1 cellular context compared by ENCODE assay signal in genomic region chr1:155092641-155093040, GRCh38.
TF ChIP-seq lines count a peak whose summit lies in the region.

No MANE protein-coding gene starts in this region.

TF ChIP-seq in IMR-90, 13 proteins besides CTCF, POLR2A, EP300 and RAD21 (continued from another document):
- TF ChIP-seq USF2 (IDR thresholded peaks at IDR 0.05; ENCODE audit: low read depth, low read length) (no peak), RCOR1 (IDR thresholded peaks at IDR 0.05; ENCODE audit: insufficient replicate concordance, low read length) (no peak), MXI1 (IDR thresholded peaks at IDR 0.05; ENCODE audit: borderline replicate concordance, low read depth, low read length) (no peak), FOS (IDR thresholded peaks at IDR 0.05; ENCODE audit: low read depth, low read length) (no peak), NFE2L2 (IDR thresholded peaks at IDR 0.05; ENCODE audit: low read depth, low read length) (no peak), MAFK (IDR thresholded peaks at IDR 0.05; ENCODE audit: low read depth, low read length) (no peak), CHD1 (IDR thresholded peaks at IDR 0.05; ENCODE audit: low read depth, low read length) (no peak), RFX5 (IDR thresholded peaks at IDR 0.05; ENCODE audit: low read depth, low read length) (no peak), CEBPB (IDR thresholded peaks at IDR 0.05; ENCODE audit: low read depth, low read length) (no peak)
